ENCODE assay signal across 8 cellular contexts in genomic region chr12:50400638-50401382, GRCh38. TPM values are rescaled to one million over a fixed set of nuclear protein-coding genes. Genes with fewer than 3 reads are reported as not detected.
DNase-seq lines count a peak whose midpoint lies in the region; ATAC-seq and TF ChIP-seq lines count a peak whose summit lies in the region.

Gene LARP4 (plus strand): TSS chr12:50400885. CDS start chr12:50401011, 126 bp downstream.

- H3K27ac Mint-ChIP-seq in activated naive CD4-positive, alpha-beta T cell treated with anti-CD3 and anti-CD28 coated beads, Interleukin-2, amount 10 ng/mL, durations not matched to agents 7 days and 5 days: peak within 1 kb of the TSS; percentile 95

- TF ChIP-seq CTCF in HFF-Myc (IDR thresholded peaks at IDR 0.05; ENCODE audit: low read depth, low read length, missing control alignments) (no peak), NB4 (IDR thresholded peaks at IDR 0.05; ENCODE audit: low read depth, low read length) (no peak), gastroesophageal sphincter (IDR thresholded peaks at IDR 0.05) (no peak), neutrophil (IDR thresholded peaks at IDR 0.05) (no peak)

- H3K27me3 Mint-ChIP-seq in activated naive CD4-positive, alpha-beta T cell treated with anti-CD3 and anti-CD28 coated beads, Interleukin-2, amount 10 ng/mL, durations not matched to agents 7 days and 5 days: peaks cover 8% of the 10 kb centered on the region

- peaks cover 9% of the 10 kb centered on the region for H3K36me3 Mint-ChIP-seq in activated naive CD4-positive, alpha-beta T cell treated with anti-CD3 and anti-CD28 coated beads, Interleukin-2, amount 10 ng/mL, durations not matched to agents 7 days and 5 days

- H3K4me1 ChIP-seq in gastroesophageal sphincter (peaks cover 0 to 36% (median 0%) of the 10 kb centered on the region in 3 donors), neutrophil (ENCODE audit: control insufficient read depth in 1 of 2, insufficient read depth in 1 of 2, low read depth in 1 of 2, low read length in 1 of 2) (peaks cover 24 to 30% of the 10 kb centered on the region in 2 experiments)

- H3K9me3 ChIP-seq in SK-N-MC (ENCODE audit: low read depth, low read length) (no peaks in the 10 kb centered on the region), gastroesophageal sphincter (no peaks in the 10 kb centered on the region), neutrophil (no peaks in the 10 kb centered on the region)

- no peaks in the 10 kb centered on the region for H3K9me3 Mint-ChIP-seq in activated naive CD4-positive, alpha-beta T cell treated with anti-CD3 and anti-CD28 coated beads, Interleukin-2, amount 10 ng/mL, durations not matched to agents 7 days and 5 days

- no peak for TF ChIP-seq EP300 in gastroesophageal sphincter (IDR thresholded peaks at IDR 0.05)

- H3K27me3 ChIP-seq in gastroesophageal sphincter: peaks cover 10% of the 10 kb centered on the region
- H3K27me3 ChIP-seq in neutrophil: no peaks in the 10 kb centered on the region

- H3K4me3 ChIP-seq in HFF-Myc (replicated peaks; ENCODE audit: low read depth, low read length) (peak within 1 kb of the TSS; percentile 78), NB4 (ENCODE audit: low read depth, low read length) (peak within 1 kb of the TSS; percentile 74), SK-N-MC (peak within 1 kb of the TSS; percentile 96), gastroesophageal sphincter (peak within 1 kb of the TSS; percentile 83 to 92), neutrophil (ENCODE audit: low read depth in 1 of 2, low read length in 1 of 2) (peak within 1 kb of the TSS; percentile 81 to 88)

- CTCF ChIA-PET in activated naive CD4-positive, alpha-beta T cell treated with anti-CD3 and anti-CD28 coated beads, Interleukin-2, amount 10 ng/mL, durations not matched to agents 7 days and 5 days (lab: Charles Lee): no interaction called here

- peak; percentile 97 for ATAC-seq in gastroesophageal sphincter

- H3K27ac ChIP-seq in SK-N-MC: peak within 1 kb of the TSS; percentile 99
- H3K27ac ChIP-seq in gastroesophageal sphincter: peak within 1 kb of the TSS; percentile 91 to 94 (median 94)
- peak within 1 kb of the TSS; percentile 88 for H3K27ac ChIP-seq in neutrophil
- H3K27ac ChIP-seq in substantia nigra (ENCODE audit: low read depth, low read length, poor library complexity, severe bottlenecking): peak within 1 kb of the TSS; percentile 84

- peaks cover 36% of the 10 kb centered on the region for H3K4me1 Mint-ChIP-seq in activated naive CD4-positive, alpha-beta T cell treated with anti-CD3 and anti-CD28 coated beads, Interleukin-2, amount 10 ng/mL, durations not matched to agents 7 days and 5 days

- peak within 1 kb of the TSS; percentile 99 for H3K4me3 Mint-ChIP-seq in activated naive CD4-positive, alpha-beta T cell treated with anti-CD3 and anti-CD28 coated beads, Interleukin-2, amount 10 ng/mL, durations not matched to agents 7 days and 5 days

- TF ChIP-seq POLR2A in NB4 (IDR thresholded peaks at IDR 0.05; ENCODE audit: extremely low read depth, insufficient read length): peak; percentile 86
- peak; percentile 83 to 87 for TF ChIP-seq POLR2A in gastroesophageal sphincter (IDR thresholded peaks at IDR 0.05)

- 0 to 1% methylated on average over 6 to 24 of the region's 43 CpGs for WGBS in gastroesophageal sphincter (ENCODE audit: low coverage in 1 of 2), 2 donors

- peaks cover 11% of the 10 kb centered on the region; the same call in 1 of the 2 replicates for H3K36me3 ChIP-seq in SK-N-MC (ENCODE audit: insufficient read depth, low read length)
- no peaks in the 10 kb centered on the region for H3K36me3 ChIP-seq in gastroesophageal sphincter
- H3K36me3 ChIP-seq in neutrophil: no peaks in the 10 kb centered on the region

- DNase-seq in GF-D8 (lab: John Stamatoyannopoulos, UW) (peak; percentile 92), HFF-Myc (ENCODE audit: extremely low read depth, low read depth) (peak; percentile 90), NB4 (ENCODE audit: low read depth) (peak; percentile 99), SK-N-MC (ENCODE audit: low read depth, low spot score) (peak; percentile 91), substantia nigra (lab: John Stamatoyannopoulos, UW) (peak; percentile 50 to 92 (median 83))
- peak; percentile 95 for DNase-seq in activated naive CD4-positive, alpha-beta T cell treated with anti-CD3 and anti-CD28 coated beads, Interleukin-2, amount 10 ng/mL, durations not matched to agents 7 days and 5 days

- H3K9ac ChIP-seq in SK-N-MC (ENCODE audit: insufficient read length): peak within 1 kb of the TSS; percentile 89

RNA-seq across cellular contexts. Expression of gene LARP4, which starts in this region (rescaled TPM):
- 10 to 100 TPM; 30.0 to 68.2 (median 56.8) TPM for total RNA-seq in gastroesophageal sphincter

Comparison
In these comparisons a context has a peak if more than half of its experiments do, and no peak if none do; other contexts are left out.
1. Peak in every context shown above with its lines: DNase-seq, ATAC-seq, H3K4me3 ChIP-seq and H3K27ac ChIP-seq.